ENCODE assay signal across 12 cellular contexts in genomic region chr5:52469420-52469819, GRCh38.
DNase-seq lines count a peak whose midpoint lies in the region; ATAC-seq, FAIRE-seq and TF ChIP-seq lines count a peak whose summit lies in the region.
"Had no signal": no experiment of that assay in that cellular context is flagged by ENCODE, and none has a peak within 500 bp of the region (broad histone marks: within the 10 kb centered on the region; RNA-seq: fewer than 3 reads in every experiment).

No MANE protein-coding gene starts in this region.

- CTCF ChIA-PET in HepG2 (lab: Yijun Ruan, JAX; ENCODE audit: low intra/inter-chr PET ratio, low total read pairs) = no interaction called here
- CTCF ChIA-PET in activated CD8-positive, alpha-beta T cell treated with anti-CD3 and anti-CD28 coated beads for 36 hours (lab: Charles Lee) = no interaction called here
- CTCF ChIA-PET in OCI-LY7 (lab: Charles Lee; ENCODE audit: unreplicated experiment) = no interaction called here

- H3K9me3 Mint-ChIP-seq in activated CD8-positive, alpha-beta T cell treated with anti-CD3 and anti-CD28 coated beads for 36 hours = no peaks in the 10 kb centered on the region

- POLR2A ChIA-PET in HepG2 (lab: Yijun Ruan, JAX) (no interaction called here), OCI-LY7 (lab: Charles Lee) (no interaction called here)
- POLR2A ChIA-PET in activated CD8-positive, alpha-beta T cell treated with anti-CD3 and anti-CD28 coated beads for 36 hours (lab: Charles Lee) = no interaction called here

- peaks cover 6% of the 10 kb centered on the region for H3K4me1 Mint-ChIP-seq in activated CD8-positive, alpha-beta T cell treated with anti-CD3 and anti-CD28 coated beads for 36 hours (ENCODE audit: low read depth)

- peak; percentile 72 to 81 (median 76) for ATAC-seq in right lobe of liver
- no peak for ATAC-seq in HepG2
- ATAC-seq in HG02943 (IDR thresholded peaks at IDR 0.05; ENCODE audit: low read depth, unreplicated experiment) = peak; percentile 76
- peak; percentile 56 for ATAC-seq in activated CD8-positive, alpha-beta T cell treated with anti-CD3 and anti-CD28 coated beads for 36 hours

- WGBS in right lobe of liver (ENCODE audit: insufficient coverage, low coverage, low lambda C conversion rate, missing lambda C conversion rate) = 55% methylated on average over 5 of the region's 5 CpGs
- WGBS in HepG2 (ENCODE audit: low lambda C conversion rate) = 73% methylated on average over 5 of the region's 5 CpGs
- 74 to 86% (median 84%) methylated on average over 5 of the region's 5 CpGs for WGBS in stomach, 5 donors

- H3K4me3 ChIP-seq in right lobe of liver (no peak overlapping the region), HepG2 (replicated peaks in 1 of 3; ENCODE audit: insufficient read depth in 1 of 3, low read depth in 2 of 3, low read length in 3 of 3) (no peak overlapping the region), skeletal muscle satellite cell (ENCODE audit: low read length) (no peak overlapping the region), OCI-LY7 (ENCODE audit: low read depth, low read length, poor library complexity, severe bottlenecking) (no peak overlapping the region), stomach (no peak overlapping the region)
- H3K4me3 ChIP-seq: left ventricle myocardium inferior had no signal

- no peaks in the 10 kb centered on the region for H3K27me3 Mint-ChIP-seq in activated CD8-positive, alpha-beta T cell treated with anti-CD3 and anti-CD28 coated beads for 36 hours

- FAIRE-seq in HepG2 (lab: Jason Lieb, UNC) = no peak

- H3K4me1 ChIP-seq in right lobe of liver = no peaks in the 10 kb centered on the region
- no peaks in the 10 kb centered on the region for H3K4me1 ChIP-seq in HepG2 (ENCODE audit: insufficient read depth, low read length)
- H3K4me1 ChIP-seq in skeletal muscle satellite cell (ENCODE audit: control insufficient read depth, insufficient read depth, low read length) = no peaks in the 10 kb centered on the region
- H3K4me1 ChIP-seq in OCI-LY7 (ENCODE audit: insufficient read depth, low read length, poor library complexity, severe bottlenecking) = no peaks in the 10 kb centered on the region
- no peaks in the 10 kb centered on the region for H3K4me1 ChIP-seq in stomach
- H3K4me1 ChIP-seq: left ventricle myocardium inferior had no signal

- H4K20me1 ChIP-seq in HepG2 (ENCODE audit: insufficient read depth, low read length) = no peaks in the 10 kb centered on the region
- no peaks in the 10 kb centered on the region for H4K20me1 ChIP-seq in OCI-LY7 (ENCODE audit: insufficient read depth, low read length)

- H3K36me3 Mint-ChIP-seq in activated CD8-positive, alpha-beta T cell treated with anti-CD3 and anti-CD28 coated beads for 36 hours (ENCODE audit: low read depth) = no peaks in the 10 kb centered on the region

- no peaks in the 10 kb centered on the region for H3K9me2 ChIP-seq in OCI-LY7 (ENCODE audit: insufficient read depth, low read length)

- no peak for TF ChIP-seq RAD21 in HepG2 (CRISPR knock-in tag; IDR thresholded peaks at IDR 0.05)

- H3K27me3 ChIP-seq in right lobe of liver = no peaks in the 10 kb centered on the region
- H3K27me3 ChIP-seq in HepG2 (ENCODE audit: control insufficient read depth in 1 of 2, insufficient read depth in 2 of 2, low read length in 2 of 2) = no peaks in the 10 kb centered on the region
- no peaks in the 10 kb centered on the region for H3K27me3 ChIP-seq in skeletal muscle satellite cell (ENCODE audit: control insufficient read depth, insufficient read depth, low read length)
- H3K27me3 ChIP-seq in stomach = no peaks in the 10 kb centered on the region
- H3K27me3 ChIP-seq: upper lobe of left lung had no signal

- BruUV-seq in HepG2 (replicated peaks; lab: Mats Ljungman, UMichigan) (no TSS peak), OCI-LY7 (replicated peaks; lab: Mats Ljungman, UMichigan) (no TSS peak)

- H3K27ac ChIP-seq in right lobe of liver = no peak overlapping the region
- no peak overlapping the region for H3K27ac ChIP-seq in HepG2 (ENCODE audit: extremely low read length, insufficient read depth, low read length)
- H3K27ac ChIP-seq in OCI-LY7 (ENCODE audit: low read depth, low read length, poor library complexity, severe bottlenecking) = no peak overlapping the region
- H3K27ac ChIP-seq in stomach = no peak overlapping the region
- H3K27ac ChIP-seq: left ventricle myocardium inferior had no signal

- H3K9ac ChIP-seq in HepG2 (ENCODE audit: insufficient read depth, low read depth, low read length) (no peak overlapping the region), skeletal muscle satellite cell (ENCODE audit: low read depth, low read length) (no peak overlapping the region)

- DNase-seq in right lobe of liver (no peak), HepG2 (ENCODE audit: low spot score) (no peak), OCI-LY7 (ENCODE audit: low spot score) (no peak), stomach (no peak), NCI-H510A treated with DMSO at 0.1 percent for 48 hours (lab: John Stamatoyannopoulos, UW) (no peak)
- peak; percentile 17 for DNase-seq in activated CD8-positive, alpha-beta T cell treated with anti-CD3 and anti-CD28 coated beads for 36 hours
- DNase-seq: GDM1, left ventricle myocardium inferior, SW 1271, upper lobe of left lung had no signal

- H2AFZ ChIP-seq in HepG2 (ENCODE audit: low read length) (no peak overlapping the region), OCI-LY7 (ENCODE audit: low read length) (no peak overlapping the region)

- no peaks in the 10 kb centered on the region for H3K36me3 ChIP-seq in right lobe of liver
- no peaks in the 10 kb centered on the region for H3K36me3 ChIP-seq in HepG2 (replicated peaks in 1 of 2; ENCODE audit: control insufficient read depth in 1 of 2, insufficient read depth in 2 of 2, low read length in 2 of 2)
- no peaks in the 10 kb centered on the region for H3K36me3 ChIP-seq in skeletal muscle satellite cell (ENCODE audit: insufficient read depth, low read length)
- H3K36me3 ChIP-seq in OCI-LY7 (ENCODE audit: insufficient read depth, low read length) = no peaks in the 10 kb centered on the region
- no peaks in the 10 kb centered on the region for H3K36me3 ChIP-seq in stomach
- H3K36me3 ChIP-seq: left ventricle myocardium inferior, upper lobe of left lung had no signal

- TF ChIP-seq POLR2A in right lobe of liver (IDR thresholded peaks at IDR 0.05) (no peak), HepG2 (IDR thresholded peaks at IDR 0.05; ENCODE audit: insufficient read depth in 1 of 2, low read depth in 2 of 2, low read length in 2 of 2) (no peak), stomach (IDR thresholded peaks at IDR 0.05) (no peak)

- TF ChIP-seq CTCF in right lobe of liver (IDR thresholded peaks at IDR 0.05) = no peak
- no peak for TF ChIP-seq CTCF in HepG2 (CRISPR knock-in tag; IDR thresholded peaks at IDR 0.05)
- no peak for TF ChIP-seq CTCF in activated CD8-positive, alpha-beta T cell treated with anti-CD3 and anti-CD28 coated beads for 36 hours (IDR thresholded peaks at IDR 0.05)
- no peak for TF ChIP-seq CTCF in OCI-LY7 (conservative IDR thresholded peaks at IDR 0.05; ENCODE audit: low read length)
- TF ChIP-seq CTCF in stomach (IDR thresholded peaks at IDR 0.05) = no peak

- no peaks in the 10 kb centered on the region for H3K79me2 ChIP-seq in HepG2 (ENCODE audit: insufficient read depth, low read length)
- no peaks in the 10 kb centered on the region for H3K79me2 ChIP-seq in OCI-LY7 (ENCODE audit: insufficient read depth, low read depth, low read length)

- TF ChIP-seq EP300 in HepG2 (IDR thresholded peaks at IDR 0.05; ENCODE audit: low read depth in 2 of 2, low read length in 2 of 2) (no peak), HepG2 (CRISPR knock-in tag; IDR thresholded peaks at IDR 0.05; ENCODE audit: borderline replicate concordance) (no peak), stomach (IDR thresholded peaks at IDR 0.05) (no peak)

- H3K4me2 ChIP-seq in HepG2 (ENCODE audit: low read depth, low read length) (no peak overlapping the region), skeletal muscle satellite cell (ENCODE audit: low read length) (peak overlapping the region; percentile 47), OCI-LY7 (ENCODE audit: low read length) (no peak overlapping the region)

- no peaks in the 10 kb centered on the region for H3K9me3 ChIP-seq in right lobe of liver
- H3K9me3 ChIP-seq in HepG2 (ENCODE audit: low read length) = no peaks in the 10 kb centered on the region
- no peaks in the 10 kb centered on the region for H3K9me3 ChIP-seq in skeletal muscle satellite cell (replicated peaks; ENCODE audit: low read length)
- H3K9me3 ChIP-seq in OCI-LY7 (ENCODE audit: low read length) = no peaks in the 10 kb centered on the region
- H3K9me3 ChIP-seq in stomach = no peaks in the 10 kb centered on the region
- H3K9me3 ChIP-seq: left ventricle myocardium inferior, upper lobe of left lung had no signal

- H3K27ac Mint-ChIP-seq in activated CD8-positive, alpha-beta T cell treated with anti-CD3 and anti-CD28 coated beads for 36 hours = no peak overlapping the region

- no peak overlapping the region for H3K4me3 Mint-ChIP-seq in activated CD8-positive, alpha-beta T cell treated with anti-CD3 and anti-CD28 coated beads for 36 hours

- in situ Hi-C loops in HepG2 (cut with HindIII; ENCODE audit: extremely low pct_ligation_motif_present, low pct_unique_long_range_greater_than_20kb) = no loop called here

- intact Hi-C loops in right lobe of liver (cut with DNase I) (no loop called here), HepG2 (cut with micrococcal nuclease; ENCODE audit: unreplicated experiment) (no loop called here), OCI-LY7 (cut with micrococcal nuclease; ENCODE audit: unreplicated experiment) (no loop called here), stomach (cut with DNase I; ENCODE audit: low total_unique reads) (no loop called here)
- intact Hi-C loops in activated CD8-positive, alpha-beta T cell treated with anti-CD3 and anti-CD28 coated beads for 36 hours (cut with micrococcal nuclease) = no loop called here

TF ChIP-seq in HepG2, 621 proteins besides CTCF, POLR2A, EP300 and RAD21 (continues in another document):
- TF ChIP-seq SNAI1 (CRISPR knock-in tag; IDR thresholded peaks at IDR 0.05; ENCODE audit: borderline replicate concordance) (no peak), DNMT1 (CRISPR knock-in tag; IDR thresholded peaks at IDR 0.05) (no peak), SP4 (CRISPR knock-in tag; IDR thresholded peaks at IDR 0.05) (no peak), SATB2 (CRISPR knock-in tag; IDR thresholded peaks at IDR 0.05) (no peak), PHF20 (CRISPR knock-in tag; IDR thresholded peaks at IDR 0.05) (no peak)
